20 cellular contexts compared by ENCODE assay signal in the genomic region with DNA sequence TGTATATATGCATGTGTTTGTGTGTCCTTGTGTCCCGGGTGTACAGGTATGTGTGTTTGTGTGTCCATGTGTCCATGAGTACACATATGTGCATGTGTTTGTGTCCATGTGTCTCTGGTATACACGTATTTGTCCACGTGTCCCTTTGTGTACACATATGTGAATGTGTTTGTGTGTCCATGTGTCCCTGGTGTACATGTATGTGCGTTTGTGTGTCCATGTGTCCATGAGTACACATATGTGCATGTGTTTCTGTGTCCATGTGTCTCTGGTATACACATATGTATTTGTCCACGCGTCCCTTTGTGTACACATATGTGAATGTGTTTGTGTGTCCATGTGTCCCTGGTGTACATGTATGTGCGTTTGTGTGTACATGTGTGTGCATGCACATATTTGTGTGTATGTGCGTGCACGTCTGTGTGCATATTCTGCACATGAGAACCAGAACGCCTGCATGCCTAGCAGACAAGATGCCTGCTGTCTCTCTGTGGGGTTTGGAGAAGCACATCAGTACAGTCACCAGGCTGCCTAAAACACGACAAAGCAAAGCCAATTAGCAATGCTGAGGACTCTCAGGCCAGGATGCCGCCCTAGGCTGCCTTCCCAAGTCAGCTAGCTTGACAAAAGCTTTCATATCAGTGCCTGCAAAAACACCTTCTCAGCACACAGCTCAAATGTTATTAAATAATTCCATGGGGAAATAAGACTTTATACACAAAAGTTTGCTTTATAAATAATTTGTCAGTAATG.
"Had no signal": no experiment of that assay in that cellular context is flagged by ENCODE, and none has a peak within 500 bp of the region (broad histone marks: within the 10 kb centered on the region; RNA-seq: fewer than 3 reads in every experiment).

No MANE protein-coding gene starts in this region.

- H3K4me3 ChIP-seq: adrenal gland, breast epithelium, coronary artery, lower lobe of right lung, mucosa of descending colon had no signal

- H3K4me3 Mint-ChIP-seq: activated naive CD8-positive, alpha-beta T cell; activated T-cell treated with anti-CD3 and anti-CD28 coated beads, Interleukin-2, amount 50 U/mL, for 4 hours; T-cell; T-helper 2 cell treated with Interferon-gamma antibody and Interleukin-4, amounts not matched to agents 5 μg/mL and 100 μg/mL, for 36 hours had no signal

- H3K27me3 ChIP-seq: adrenal gland, breast epithelium had no signal

- H3K27me3 Mint-ChIP-seq: progenitor cell of endocrine pancreas, T-cell had no signal

- H3K27ac Mint-ChIP-seq: activated naive CD8-positive, alpha-beta T cell; activated T-helper 2 cell treated with anti-CD3 and anti-CD28 coated beads, Interferon-gamma antibody, Interleukin-2, Interleukin-4, amounts not matched to agents 10 μg/mL and 5 μg/mL and 100 μg/mL, durations not matched to agents 14 hours and 24 hours and 36 hours; progenitor cell of endocrine pancreas; T-cell; T-helper 2 cell treated with Interferon-gamma antibody and Interleukin-4, amounts not matched to agents 5 μg/mL and 100 μg/mL, for 36 hours had no signal

- H3K4me1 ChIP-seq: adrenal gland, breast epithelium, lower lobe of right lung had no signal

- H3K36me3 Mint-ChIP-seq: activated naive CD8-positive, alpha-beta T cell; T-cell had no signal

- H3K36me3 ChIP-seq: adrenal gland, breast epithelium, lower lobe of right lung had no signal

- H3K9me3 Mint-ChIP-seq: activated T-cell treated with anti-CD3 and anti-CD28 coated beads, Interleukin-2, amount 50 U/mL, for 4 hours; T-cell had no signal

- H3K9me3 ChIP-seq: adrenal gland, lower lobe of right lung, mucosa of descending colon had no signal

- H3K4me1 Mint-ChIP-seq: T-cell had no signal

- DNase-seq: activated CD4-positive, alpha-beta T cell treated with anti-CD3 and anti-CD28 coated beads, Interleukin-2, amount 50 U/mL, for 48 hours; activated CD8-positive, alpha-beta memory T cell treated with anti-CD3 and anti-CD28 coated beads, Interleukin-2, amount 50 U/mL, for 48 hours; activated naive CD4-positive, alpha-beta T cell; activated T-cell treated with anti-CD3 and anti-CD28 coated beads, Interleukin-2, amount 50 U/mL, for 4 hours; adrenal gland; erythroblast; foreskin fibroblast; mesendoderm; mucosa of descending colon; retina; stimulated activated CD4-positive, alpha-beta T cell treated with anti-CD3 and anti-CD28 coated beads, Interleukin-4, amount 100 ng/mL, for 24 hours; stimulated activated naive CD8-positive, alpha-beta T cell treated with anti-CD3 and anti-CD28 coated beads, Interleukin-15, Interleukin-2, amounts not matched to agents 100 U/mL and 50 U/mL, for 24 hours; T-cell had no signal
